ENCODE assay signal across 8 cellular contexts in genomic region chr16:52547001-52547833, GRCh38.
A peak's percentile ranks its signal among the peaks of the same experiment; 100 is the strongest.
DNase-seq lines count a peak whose midpoint lies in the region; ATAC-seq and TF ChIP-seq lines count a peak whose summit lies in the region.

TSS of gene TOX3 (minus strand) at chr16:52547143. CDS start at chr16:52546723, 420 bp downstream.

- TF ChIP-seq CTCF in GM20000 (IDR thresholded peaks at IDR 0.05; ENCODE audit: extremely low read depth, missing control alignments): no peak

- DNase-seq in GM20000 (ENCODE audit: low spot score) (peak; percentile 47), NCI-H2227 (lab: John Stamatoyannopoulos, UW; ENCODE audit: unreplicated experiment) (peak; percentile 66), retina (peak; percentile 72), amniotic stem cell (lab: John Stamatoyannopoulos, UW) (no peak)

- ATAC-seq in GM19397 (IDR thresholded peaks at IDR 0.05; ENCODE audit: unreplicated experiment) (no peak), HG02938 (IDR thresholded peaks at IDR 0.05; ENCODE audit: unreplicated experiment) (no peak), HG02571 (IDR thresholded peaks at IDR 0.05; ENCODE audit: unreplicated experiment) (no peak)

- peak within 1 kb of the TSS; percentile 75 for H3K4me3 ChIP-seq in iPS-11a (ENCODE audit: low read depth, low read length)
